In genomic region chr12:92585106-92585775, GRCh38 we compare ENCODE assay signal across 22 cellular contexts.
DNase-seq lines count a peak whose midpoint lies in the region; ATAC-seq and TF ChIP-seq lines count a peak whose summit lies in the region.
"Had no signal": no experiment of that assay in that cellular context is flagged by ENCODE, and none has a peak within 500 bp of the region (broad histone marks: within the 10 kb centered on the region; RNA-seq: fewer than 3 reads in every experiment).

No MANE protein-coding gene starts in this region.

- intact Hi-C loops in lower lobe of right lung (cut with DNase I) (no loop called here), posterior vena cava (cut with DNase I) (no loop called here)

- no peaks in the 10 kb centered on the region for H3K4me1 ChIP-seq in lower lobe of right lung
- H3K4me1 ChIP-seq in effector memory CD4-positive, alpha-beta T cell (ENCODE audit: control insufficient read depth, insufficient read depth, low read length, poor library complexity, severe bottlenecking): no peaks in the 10 kb centered on the region
- H3K4me1 ChIP-seq: Caco-2, SJSA1 had no signal

- no peak overlapping the region for H3K4me3 ChIP-seq in choroid plexus epithelial cell (ENCODE audit: low read depth, low read length)
- H3K4me3 ChIP-seq in lower lobe of right lung: no peak overlapping the region
- H3K4me3 ChIP-seq in effector memory CD4-positive, alpha-beta T cell (ENCODE audit: insufficient read depth, low read depth, low read length, poor library complexity, severe bottlenecking): no peak overlapping the region
- H3K4me3 ChIP-seq: GM23338, PC-9, SJSA1 had no signal

- H3K9me3 ChIP-seq in lower lobe of right lung: no peaks in the 10 kb centered on the region
- no peaks in the 10 kb centered on the region for H3K9me3 ChIP-seq in effector memory CD4-positive, alpha-beta T cell (ENCODE audit: control insufficient read depth, low read length)
- H3K9me3 ChIP-seq: Caco-2, SJSA1 had no signal

- DNase-seq in SIG-M5 treated with dmso at 0.1 percent for 504 hours (lab: John Stamatoyannopoulos, UW; ENCODE audit: unreplicated experiment): peak; percentile 33
- DNase-seq in SIG-M5 (lab: John Stamatoyannopoulos, UW): no peak
- DNase-seq in choroid plexus epithelial cell (ENCODE audit: low read depth): peak; percentile 24
- no peak for DNase-seq in lower lobe of right lung
- no peak for DNase-seq in effector memory CD4-positive, alpha-beta T cell
- no peak for DNase-seq in DMS53 (lab: John Stamatoyannopoulos, UW)
- DNase-seq in NCI-H526 (lab: John Stamatoyannopoulos, UW): no peak
- DNase-seq in posterior vena cava (ENCODE audit: low spot score): no peak
- DNase-seq: Caco-2; CD4-positive, alpha-beta T cell; GF-D8; MM.1S; NCI-H1694 treated with DMSO at 0.1 percent for 48 hours; NCI-H2107; NCI-H510A treated with DMSO at 0.1 percent for 48 hours; PC-9 had no signal

- H3K27me3 ChIP-seq in lower lobe of right lung (ENCODE audit: low read depth): no peaks in the 10 kb centered on the region
- H3K27me3 ChIP-seq in effector memory CD4-positive, alpha-beta T cell (replicated peaks; ENCODE audit: control insufficient read depth, insufficient read depth, low read length, poor library complexity, severe bottlenecking): no peaks in the 10 kb centered on the region
- H3K27me3 ChIP-seq: SJSA1 had no signal

- no peak overlapping the region for H3K27ac ChIP-seq in lower lobe of right lung
- no peak overlapping the region for H3K27ac ChIP-seq in effector memory CD4-positive, alpha-beta T cell (ENCODE audit: insufficient read depth, low read length, poor library complexity, severe bottlenecking)
- H3K27ac ChIP-seq: 22Rv1, HL-60, PC-9, RWPE1, SJSA1 had no signal

- TF ChIP-seq CTCF in choroid plexus epithelial cell (conservative IDR thresholded peaks at IDR 0.05; ENCODE audit: low read depth, low read length) (no peak), lower lobe of right lung (IDR thresholded peaks at IDR 0.05) (no peak)

- peak; percentile 41 to 48 for ATAC-seq in lower lobe of right lung
- ATAC-seq: GM23338, HCT116 had no signal

- H3K36me3 ChIP-seq in lower lobe of right lung: no peaks in the 10 kb centered on the region
- H3K36me3 ChIP-seq in effector memory CD4-positive, alpha-beta T cell (ENCODE audit: control insufficient read depth, insufficient read depth, low read length): no peaks in the 10 kb centered on the region
- H3K36me3 ChIP-seq: SJSA1 had no signal

Comparison
In these comparisons a context has a peak if more than half of its experiments do, and no peak if none do; other contexts are left out.
1. DNase-seq: peak in SIG-M5 treated with dmso at 0.1 percent for 504 hours (single experiment) and choroid plexus epithelial cell (single experiment); none in SIG-M5 (single experiment), lower lobe of right lung (single experiment), effector memory CD4-positive, alpha-beta T cell (0 of 3), DMS53 (single experiment), NCI-H526 (0 of 2) and posterior vena cava (single experiment).